ENCODE assay signal across 8 cellular contexts in genomic region chr7:107879400-107880035, GRCh38. TPM values are rescaled to one million over a fixed set of nuclear protein-coding genes. Genes with fewer than 3 reads are reported as not detected.
DNase-seq lines count a peak whose midpoint lies in the region; ATAC-seq and TF ChIP-seq lines count a peak whose summit lies in the region.

No MANE protein-coding gene starts in this region.

- no peaks in the 10 kb centered on the region for H3K9me3 Mint-ChIP-seq in endodermal cell

- H3K4me1 ChIP-seq in A673 (ENCODE audit: insufficient read depth, low read length, poor library complexity, severe bottlenecking), result peaks cover 16% of the 10 kb centered on the region
- H3K4me1 ChIP-seq in endodermal cell (ENCODE audit: control insufficient read depth, insufficient read depth, low read length), result no peaks in the 10 kb centered on the region

- no peaks in the 10 kb centered on the region for H3K9me3 ChIP-seq in A673 (ENCODE audit: low read depth, low read length, poor library complexity, severe bottlenecking)
- H3K9me3 ChIP-seq in T-helper 17 cell (ENCODE audit: control insufficient read depth, low read length, poor library complexity, severe bottlenecking), result no peaks in the 10 kb centered on the region
- H3K9me3 ChIP-seq in endodermal cell (ENCODE audit: control insufficient read depth, low read length), result no peaks in the 10 kb centered on the region

- BruUV-seq in A673 (replicated peaks; lab: Mats Ljungman, UMichigan), result no TSS peak

- H3K36me3 ChIP-seq in A673 (ENCODE audit: insufficient read depth, low read length, poor library complexity, severe bottlenecking) (no peaks in the 10 kb centered on the region), endodermal cell (ENCODE audit: control insufficient read depth, insufficient read depth, low read length) (no peaks in the 10 kb centered on the region)

- H3K27ac ChIP-seq in A673 (ENCODE audit: low read depth, low read length, poor library complexity, severe bottlenecking) (no peak overlapping the region), endodermal cell (ENCODE audit: low read depth, low read length) (no peak overlapping the region)

- TF ChIP-seq CTCF in A673 (conservative IDR thresholded peaks at IDR 0.05; ENCODE audit: low read depth, low read length), result peak; percentile 85
- TF ChIP-seq CTCF in endodermal cell (conservative IDR thresholded peaks at IDR 0.05), result peak; percentile 91

- H3K4me3 Mint-ChIP-seq in T-helper 17 cell (no peak overlapping the region), endodermal cell (no peak overlapping the region)

- H3K9ac ChIP-seq in endodermal cell (ENCODE audit: extremely low read depth, low read length, poor library complexity, severe bottlenecking), result no peak overlapping the region

- H3K27me3 Mint-ChIP-seq in T-helper 17 cell (peaks cover 39% of the 10 kb centered on the region), endodermal cell (ENCODE audit: insufficient read depth) (no peaks in the 10 kb centered on the region)

- 0 to 25% methylated on average over 1 to 3 of the region's 3 CpGs for WGBS in endodermal cell (ENCODE audit: insufficient coverage in 1 of 2, insufficient read length in 1 of 2), 2 experiments

- ATAC-seq in HG02610 (IDR thresholded peaks at IDR 0.05; ENCODE audit: unreplicated experiment) (peak; percentile 66), T-helper 17 cell (peak; percentile 81)

- H3K36me3 Mint-ChIP-seq in T-helper 17 cell (ENCODE audit: low read depth) (peaks cover 5% of the 10 kb centered on the region), endodermal cell (ENCODE audit: low read depth) (no peaks in the 10 kb centered on the region)

- POLR2A ChIA-PET in A673 (lab: Charles Lee; ENCODE audit: low non-redundant PET), result no interaction called here

- DNase-seq in A673 (ENCODE audit: low spot score) (peak; percentile 73), GM04503 (ENCODE audit: low read depth) (peak; percentile 14), NCI-H1417 (lab: John Stamatoyannopoulos, UW) (peak; percentile 31 to 84 (median 60)), T-helper 17 cell (peak in 1 of 3 donors; percentile 15), endodermal cell (peak; percentile 64), midbrain (lab: John Stamatoyannopoulos, UW) (peak; percentile 64)
- DNase-seq in activated CD8-positive, alpha-beta memory T cell treated with anti-CD3 and anti-CD28 coated beads, Interleukin-2, amount 50 U/mL, for 48 hours, result no peak

- intact Hi-C loops in A673 (cut with micrococcal nuclease; ENCODE audit: unreplicated experiment), result loop anchor here (2.0 to 10.0 kb wide), 4 partner anchors 415 to 1087 kb away; no protein-coding TSS in a partner anchor

- CTCF ChIA-PET in A673 (lab: Charles Lee), result interaction anchor here (0.7 to 2.1 kb wide), 7 partner anchors 11 to 932 kb away, joined by 3 to 11 read pairs (median 5); partner anchors contain the start of genes CBLL1 and DLD

- H3K27ac Mint-ChIP-seq in T-helper 17 cell (no peak overlapping the region), endodermal cell (no peak overlapping the region)

- H3K27me3 ChIP-seq in A673 (replicated peaks; ENCODE audit: insufficient read depth, low read depth, low read length, poor library complexity) (no peaks in the 10 kb centered on the region), endodermal cell (ENCODE audit: control insufficient read depth, insufficient read depth, low read length, poor library complexity, severe bottlenecking) (peaks cover 5% of the 10 kb centered on the region)

- no peak overlapping the region for H3K4me3 ChIP-seq in A673 (ENCODE audit: low read depth, low read length, poor library complexity, severe bottlenecking)
- no peak overlapping the region for H3K4me3 ChIP-seq in endodermal cell (ENCODE audit: low read length)

- H3K4me1 Mint-ChIP-seq in T-helper 17 cell (peaks cover 17% of the 10 kb centered on the region), endodermal cell (no peaks in the 10 kb centered on the region)

RNA-seq across cellular contexts. Expression of gene DLD, which starts 11.5 kb away (rescaled TPM):
- total RNA-seq in A673 (2021) (121 and 124 TPM in 2 replicates), T-helper 17 cell (10 to 100 TPM; 49.4 to 64.5 TPM), endodermal cell (10 to 100 TPM; 82.4 to 82.5 TPM)
- 91.3 TPM for polyA plus RNA-seq in endodermal cell (2013, experiment 1 of 2)
- polyA plus RNA-seq in endodermal cell (2013, experiment 2 of 2), result 75.3 TPM
